In the genomic region with DNA sequence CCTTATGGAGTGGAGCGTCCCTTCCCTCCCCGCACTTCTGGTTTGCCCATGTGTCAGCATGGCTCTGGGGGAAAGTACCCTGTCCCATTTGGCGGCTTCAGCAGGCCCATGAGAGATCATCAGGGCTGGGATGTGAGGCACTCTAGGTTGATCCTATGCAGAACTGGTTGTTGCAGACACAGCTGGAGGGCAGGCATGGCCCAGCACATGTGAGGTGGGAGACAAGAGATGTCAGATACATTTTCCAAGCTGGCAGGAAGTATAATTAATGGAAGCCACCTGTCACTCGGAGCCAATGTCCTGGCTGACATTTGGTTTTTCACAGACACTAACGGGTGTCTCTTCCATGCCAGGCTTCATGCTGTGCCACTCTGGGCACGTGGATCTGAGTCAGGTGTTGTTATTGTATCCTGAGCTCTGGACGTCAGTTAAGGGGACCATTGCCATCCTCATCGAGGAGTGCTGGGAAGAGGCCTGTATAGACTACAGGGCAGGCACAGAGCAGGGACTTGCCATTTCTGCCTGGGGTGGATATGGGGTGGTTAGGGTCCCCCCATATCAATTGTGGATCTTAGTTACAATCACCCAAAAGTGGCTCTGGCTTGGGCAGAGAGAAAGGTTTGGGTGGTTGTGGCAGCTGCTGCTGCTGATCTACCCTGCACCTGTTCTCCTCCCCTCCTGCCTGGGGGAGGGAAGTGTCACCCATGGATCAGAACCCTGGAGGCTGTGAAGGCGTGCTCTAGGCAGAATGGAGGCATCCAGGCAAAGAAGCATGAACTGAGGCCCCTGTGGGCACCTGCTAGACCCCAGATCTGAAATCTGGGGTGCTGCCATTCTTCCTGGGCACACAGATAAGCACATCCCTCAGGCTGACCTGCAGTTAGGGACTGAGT, we compare ENCODE assay signal across 23 cellular contexts.
DNase-seq lines count a peak whose midpoint lies in the region; ATAC-seq, FAIRE-seq and TF ChIP-seq lines count a peak whose summit lies in the region.
"Had no signal": no experiment of that assay in that cellular context is flagged by ENCODE, and none has a peak within 500 bp of the region (broad histone marks: within the 10 kb centered on the region; RNA-seq: fewer than 3 reads in every experiment).

No MANE protein-coding gene starts in this region.

- no peak for FAIRE-seq in pancreas (lab: Jason Lieb, UNC)
- FAIRE-seq: GM18507 had no signal

- ATAC-seq in pancreas = no peak

- H3K36me3 ChIP-seq in neuronal stem cell (replicated peaks in 1 of 2; ENCODE audit: control insufficient read depth in 2 of 2, insufficient read depth in 2 of 2, low read length in 2 of 2) = no peaks in the 10 kb centered on the region
- no peaks in the 10 kb centered on the region for H3K36me3 ChIP-seq in pancreas
- H3K36me3 ChIP-seq: BLaER1 treated with 17β-estradiol and CSF1 and Interleukin-3, amounts not matched to agents 10 nM and 100 nM had no signal

- no peak overlapping the region for H4K8ac ChIP-seq in neuronal stem cell (ENCODE audit: low read depth, low read length)

- peak; percentile 11 for DNase-seq in NCI-H1694 treated with DMSO at 0.1 percent for 48 hours (lab: John Stamatoyannopoulos, UW)
- no peak for DNase-seq in NCI-H1694 (lab: John Stamatoyannopoulos, UW)
- peak; percentile 58 to 67 for DNase-seq in NCI-H524 (lab: John Stamatoyannopoulos, UW)
- DNase-seq in cerebellum (ENCODE audit: low spot score) = peak; percentile 75
- DNase-seq in neuronal stem cell (ENCODE audit: low spot score) = no peak
- no peak for DNase-seq in pancreas
- DNase-seq in activated naive CD4-positive, alpha-beta T cell (lab: John Stamatoyannopoulos, UW) = no peak
- no peak for DNase-seq in NCI-H2081 (lab: John Stamatoyannopoulos, UW)
- DNase-seq: 8988T; CD4-positive, alpha-beta memory T cell; GDM1; GOT3; HCEC 1CT; Karpas-422; MV-4-11; NCI-H187 treated with DMSO at 0.1 percent for 48 hours; NCI-H226; NCI-H526 treated with DMSO at 0.1 percent for 48 hours; PC-9; SHP77 treated with DMSO at 0.1 percent for 48 hours; T-helper 1 cell had no signal

- H2BK15ac ChIP-seq in neuronal stem cell (ENCODE audit: low read length) = no peak overlapping the region

- peak overlapping the region; percentile 9 for H3K18ac ChIP-seq in neuronal stem cell (ENCODE audit: low read length)

- H3K4me1 ChIP-seq in neuronal stem cell (ENCODE audit: control insufficient read depth in 2 of 2, insufficient read depth in 1 of 2, low read depth in 1 of 2, low read length in 2 of 2) = peaks cover 12 to 16% of the 10 kb centered on the region in 2 donors
- no peaks in the 10 kb centered on the region for H3K4me1 ChIP-seq in pancreas
- H3K4me1 ChIP-seq: BLaER1 treated with 17β-estradiol and CSF1 and Interleukin-3, amounts not matched to agents 10 nM and 100 nM had no signal

- peak overlapping the region; percentile 26 for H3K14ac ChIP-seq in neuronal stem cell (ENCODE audit: low read length)

- no peak overlapping the region for H3K4me3 ChIP-seq in neuronal stem cell (ENCODE audit: low read length in 2 of 2)
- no peak overlapping the region for H3K4me3 ChIP-seq in pancreas
- H3K4me3 ChIP-seq: BLaER1 treated with 17β-estradiol and CSF1 and Interleukin-3, amounts not matched to agents 10 nM and 100 nM; PC-9 had no signal

- H3K27me3 ChIP-seq in neuronal stem cell (ENCODE audit: control insufficient read depth in 3 of 3, insufficient read depth in 3 of 3, low read depth in 1 of 3, low read length in 3 of 3) = peaks cover 0 to 33% (median 0%) of the 10 kb centered on the region in 3 experiments
- H3K27me3 ChIP-seq in pancreas = no peaks in the 10 kb centered on the region
- H3K27me3 ChIP-seq: BLaER1 treated with 17β-estradiol and CSF1 and Interleukin-3, amounts not matched to agents 10 nM and 100 nM had no signal

- no peaks in the 10 kb centered on the region for H3K79me1 ChIP-seq in neuronal stem cell (ENCODE audit: low read depth, low read length)

- no peak overlapping the region for H2BK120ac ChIP-seq in neuronal stem cell (ENCODE audit: low read depth, low read length)

- H3K27ac ChIP-seq in neuronal stem cell (replicated peaks; ENCODE audit: low read length) (no peak overlapping the region), pancreas (no peak overlapping the region)
- H3K27ac ChIP-seq: BLaER1 treated with 17β-estradiol and CSF1 and Interleukin-3, amounts not matched to agents 10 nM and 100 nM; PC-9 had no signal

- no peak overlapping the region for H2AFZ ChIP-seq in neuronal stem cell (ENCODE audit: low read length)
- H2AFZ ChIP-seq: PC-9 had no signal

- H3K4ac ChIP-seq in neuronal stem cell (ENCODE audit: low read length) = no peak overlapping the region

- no peak overlapping the region for H3K4me2 ChIP-seq in neuronal stem cell (ENCODE audit: insufficient read depth, low read length, poor library complexity, severe bottlenecking)
- H3K4me2 ChIP-seq: BLaER1 treated with 17β-estradiol and CSF1 and Interleukin-3, amounts not matched to agents 10 nM and 100 nM; PC-9 had no signal

- no peak overlapping the region for H3K9ac ChIP-seq in neuronal stem cell (ENCODE audit: low read depth, low read length, poor library complexity)
- H3K9ac ChIP-seq: BLaER1 treated with 17β-estradiol and CSF1 and Interleukin-3, amounts not matched to agents 10 nM and 100 nM had no signal

- intact Hi-C loops in pancreas (cut with DNase I) = no loop called here

- no peak overlapping the region for H2BK12ac ChIP-seq in neuronal stem cell (ENCODE audit: low read length)

- no CpG with 5 or more reads among the region's 9 CpGs for WGBS in neuronal stem cell (ENCODE audit: extremely low coverage in 2 of 2, insufficient read length in 2 of 2, insufficient replicate concordance in 1 of 2), 2 donors
- WGBS in pancreas, 2 donors = 60 to 69% methylated on average over 9 of the region's 9 CpGs

- no peak overlapping the region for H2BK5ac ChIP-seq in neuronal stem cell (ENCODE audit: low read length)

- no peak overlapping the region for H3K23ac ChIP-seq in neuronal stem cell (ENCODE audit: low read depth, low read length, poor library complexity)

- H2AK5ac ChIP-seq in neuronal stem cell (ENCODE audit: low read depth, low read length) = peak overlapping the region; percentile 60

- H3K9me3 ChIP-seq in neuronal stem cell (replicated peaks in 1 of 2; ENCODE audit: control insufficient read depth in 2 of 2, insufficient read depth in 1 of 2, low read depth in 1 of 2, low read length in 2 of 2) (peaks cover 3% of the 10 kb centered on the region in 2 donors), pancreas (no peaks in the 10 kb centered on the region)

- no peak for TF ChIP-seq CTCF in pancreas (IDR thresholded peaks at IDR 0.05)

- no peak overlapping the region for H4K91ac ChIP-seq in neuronal stem cell (ENCODE audit: low read depth, low read length, poor library complexity)

Comparison
In these comparisons a context has a peak if more than half of its experiments do, and no peak if none do; other contexts are left out.
1. DNase-seq: peak in NCI-H1694 treated with DMSO at 0.1 percent for 48 hours (single experiment), NCI-H524 (2 of 2) and cerebellum (single experiment); none in NCI-H1694 (single experiment), neuronal stem cell (single experiment), pancreas (0 of 6), activated naive CD4-positive, alpha-beta T cell (0 of 4) and NCI-H2081 (0 of 2).